ENCODE assay signal across 24 cellular contexts in genomic region chr1:82896036-82896435, GRCh38.
"Had no signal": no experiment of that assay in that cellular context is flagged by ENCODE, and none has a peak within 500 bp of the region (broad histone marks: within the 10 kb centered on the region; RNA-seq: fewer than 3 reads in every experiment).

No MANE protein-coding gene starts in this region.

- H3K4me3 ChIP-seq: neural progenitor cell, ovary, psoas muscle, skin epidermis, smooth muscle cell, spleen, stomach, thoracic aorta, thyroid gland, tibial nerve, upper lobe of left lung, vagina had no signal

- DNase-seq: naive thymus-derived CD4-positive, alpha-beta T cell; natural killer cell; occipital lobe; ovary; posterior cingulate gyrus; psoas muscle; right cardiac atrium; spleen; stimulated activated CD4-positive, alpha-beta T cell treated with anti-CD3 and anti-CD28 coated beads, Interleukin-12 subunit alpha, Interleukin-12 subunit beta, amount 100 ng/mL, for 4 hours; stimulated activated CD4-positive, alpha-beta T cell treated with anti-CD3 and anti-CD28 coated beads, Interleukin-1b, Interleukin-23, amount 100 ng/mL, for 48 hours; stimulated activated CD4-positive, alpha-beta T cell treated with anti-CD3 and anti-CD28 coated beads, Interleukin-4, amount 100 ng/mL, for 1 hour; stimulated activated CD4-positive, alpha-beta T cell treated with anti-CD3 and anti-CD28 coated beads, Interleukin-4, amount 100 ng/mL, for 4 hours; stimulated activated CD8-positive, alpha-beta memory T cell treated with anti-CD3 and anti-CD28 coated beads, Interleukin-4, amount 100 ng/mL, for 48 hours; stimulated activated naive CD4-positive, alpha-beta T cell treated with Interleukin-2 at 50 U/mL for 16 hours; stomach; thyroid gland; trophoblast cell; upper lobe of left lung had no signal
